Comparison of ENCODE assay signal across 1 cellular context in genomic region chr15:60574801-60575631, GRCh38.
TF ChIP-seq lines count a peak whose summit lies in the region.

No MANE protein-coding gene starts in this region.

TF ChIP-seq in HepG2, 621 proteins besides CTCF, POLR2A, EP300 and RAD21 (continued from another document):
- no peak for TF ChIP-seq SNAPC4 (CRISPR knock-in tag; IDR thresholded peaks at IDR 0.05)
- no peak for TF ChIP-seq TAF15 (IDR thresholded peaks at IDR 0.05; ENCODE audit: low read depth, low read length, poor library complexity, severe bottlenecking)
- TF ChIP-seq FOXP1 (IDR thresholded peaks at IDR 0.05), result no peak; the same call in 1 of the 2 replicates
- peak; percentile 94 for TF ChIP-seq FOXP1 (CRISPR knock-in tag; IDR thresholded peaks at IDR 0.05)
- TF ChIP-seq HMG20A (CRISPR knock-in tag; IDR thresholded peaks at IDR 0.05; ENCODE audit: borderline replicate concordance), result peak; percentile 63; the same call in 1 of the 2 replicates
- TF ChIP-seq ZIK1 (CRISPR knock-in tag; IDR thresholded peaks at IDR 0.05; ENCODE audit: borderline replicate concordance, low read depth), result no peak
- no peak for TF ChIP-seq BATF2 (CRISPR knock-in tag; IDR thresholded peaks at IDR 0.05)
- no peak for TF ChIP-seq FOXK1 (CRISPR knock-in tag; IDR thresholded peaks at IDR 0.05; ENCODE audit: borderline replicate concordance, low read depth)
- no peak for TF ChIP-seq STAT6 (CRISPR knock-in tag; IDR thresholded peaks at IDR 0.05; ENCODE audit: borderline replicate concordance)
- no peak for TF ChIP-seq NFIB (CRISPR knock-in tag; IDR thresholded peaks at IDR 0.05; ENCODE audit: borderline replicate concordance)
- TF ChIP-seq ZNF816 (CRISPR knock-in tag; IDR thresholded peaks at IDR 0.05; ENCODE audit: borderline replicate concordance), result no peak
